13 cellular contexts compared by ENCODE assay signal in the genomic region with DNA sequence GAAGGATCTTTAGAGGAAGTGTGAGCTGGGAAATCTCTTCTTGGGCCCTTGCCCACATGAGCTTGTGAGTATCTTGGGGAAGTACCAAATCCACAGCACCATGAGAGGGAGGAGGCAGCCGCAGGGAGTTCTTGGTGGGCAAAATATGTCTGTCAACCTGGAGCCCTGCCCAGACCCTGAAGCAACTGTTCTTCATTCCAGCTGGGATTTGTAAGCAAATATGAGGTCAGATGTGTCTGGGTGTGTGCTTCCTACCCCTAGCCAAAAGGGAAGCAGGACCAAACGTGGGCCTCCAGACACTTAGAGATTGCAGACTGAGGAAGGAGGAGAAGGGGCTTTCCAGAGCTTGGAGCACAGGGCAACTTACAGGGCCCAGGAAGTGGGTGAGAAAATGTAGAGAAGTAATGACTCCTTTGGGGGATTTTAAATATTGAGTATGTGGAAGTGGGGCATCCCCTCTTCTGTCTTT. TPM values are rescaled to one million over a fixed set of nuclear protein-coding genes. Genes with fewer than 3 reads are reported as not detected.
A peak's percentile ranks its signal among the peaks of the same experiment; 100 is the strongest.
DNase-seq lines count a peak whose midpoint lies in the region; ATAC-seq and TF ChIP-seq lines count a peak whose summit lies in the region.
"Had no signal": no experiment of that assay in that cellular context is flagged by ENCODE, and none has a peak within 500 bp of the region (broad histone marks: within the 10 kb centered on the region; RNA-seq: fewer than 3 reads in every experiment).

No MANE protein-coding gene starts in this region.

- no peaks in the 10 kb centered on the region for H3K9me3 Mint-ChIP-seq in stimulated activated effector memory CD8-positive, alpha-beta T cell treated with anti-CD3 and anti-CD28 coated beads, Interleukin-12 subunit alpha, Interleukin-12 subunit beta, amount 100 ng/mL, for 72 hours
- peaks cover under 1 to 11% (median 4%) of the 10 kb centered on the region in 6 donors for H3K9me3 Mint-ChIP-seq in immature natural killer cell

- no peak overlapping the region for H3K27ac Mint-ChIP-seq in stimulated activated effector memory CD8-positive, alpha-beta T cell treated with anti-CD3 and anti-CD28 coated beads, Interleukin-12 subunit alpha, Interleukin-12 subunit beta, amount 100 ng/mL, for 72 hours
- no peak overlapping the region for H3K27ac Mint-ChIP-seq in immature natural killer cell

- no peaks in the 10 kb centered on the region for H3K27me3 ChIP-seq in heart right ventricle

- DNase-seq in GM12865 (ENCODE audit: low read depth) (peak; percentile 29), T1000 (lab: John Stamatoyannopoulos, UW) (peak; percentile 37), heart right ventricle (peak; percentile 63 to 71), immature natural killer cell (no peak), ACHN (no peak), NCI-H1417 treated with DMSO at 0.1 percent for 48 hours (lab: John Stamatoyannopoulos, UW) (no peak)
- DNase-seq in stimulated activated effector memory CD8-positive, alpha-beta T cell treated with anti-CD3 and anti-CD28 coated beads, Interleukin-12 subunit alpha, Interleukin-12 subunit beta, amount 100 ng/mL, for 72 hours (ENCODE audit: low spot score in 2 of 2), result peak in 1 of 2 donors; percentile 33
- DNase-seq: activated naive CD4-positive, alpha-beta T cell treated with Interleukin-2 at 50 U/mL for 16 hours; GDM1; NCI-H2029 treated with DMSO at 0.1 percent for 48 hours had no signal

- no peak overlapping the region for H3K4me3 Mint-ChIP-seq in stimulated activated effector memory CD8-positive, alpha-beta T cell treated with anti-CD3 and anti-CD28 coated beads, Interleukin-12 subunit alpha, Interleukin-12 subunit beta, amount 100 ng/mL, for 72 hours
- no peak overlapping the region for H3K4me3 Mint-ChIP-seq in immature natural killer cell

- peaks cover 5 to 35% (median 25%) of the 10 kb centered on the region in 9 donors for H3K4me1 ChIP-seq in heart right ventricle
- H3K4me1 ChIP-seq: prostate gland had no signal

- H3K9me3 ChIP-seq in heart right ventricle, result peaks cover 0 to 17% (median 8%) of the 10 kb centered on the region in 11 donors
- H3K9me3 ChIP-seq: prostate gland had no signal

- no peaks in the 10 kb centered on the region for H3K36me3 Mint-ChIP-seq in stimulated activated effector memory CD8-positive, alpha-beta T cell treated with anti-CD3 and anti-CD28 coated beads, Interleukin-12 subunit alpha, Interleukin-12 subunit beta, amount 100 ng/mL, for 72 hours
- peaks cover under 1 to 9% (median 1%) of the 10 kb centered on the region in 3 donors for H3K36me3 Mint-ChIP-seq in immature natural killer cell

- peak overlapping the region; percentile 28 to 72 (median 51) for H3K27ac ChIP-seq in heart right ventricle

- ATAC-seq in heart right ventricle, result peak; percentile 76 to 89 (median 82)
- peak; percentile 36 for ATAC-seq in stimulated activated effector memory CD8-positive, alpha-beta T cell treated with anti-CD3 and anti-CD28 coated beads, Interleukin-12 subunit alpha, Interleukin-12 subunit beta, amount 100 ng/mL, for 72 hours
- ATAC-seq in HG03442 (IDR thresholded peaks at IDR 0.05; ENCODE audit: unreplicated experiment), result no peak

- H3K4me3 ChIP-seq in GM12865 (ENCODE audit: low read depth, low read length) (no peak overlapping the region), heart right ventricle (no peak overlapping the region)
- H3K4me3 ChIP-seq: prostate gland had no signal

- H3K4me1 Mint-ChIP-seq in stimulated activated effector memory CD8-positive, alpha-beta T cell treated with anti-CD3 and anti-CD28 coated beads, Interleukin-12 subunit alpha, Interleukin-12 subunit beta, amount 100 ng/mL, for 72 hours, result no peaks in the 10 kb centered on the region
- H3K4me1 Mint-ChIP-seq in immature natural killer cell, result no peaks in the 10 kb centered on the region

- peaks cover 0 to 2% (median 1%) of the 10 kb centered on the region in 3 donors for H3K27me3 Mint-ChIP-seq in immature natural killer cell (ENCODE audit: low read depth in 3 of 3)

- in situ Hi-C loops in ACHN (cut with HindIII; ENCODE audit: low pct_ligation_motif_present, low pct_unique_long_range_greater_than_20kb, low sequenced_read_pairs), result no loop called here

- TF ChIP-seq CTCF in GM12865 (IDR thresholded peaks at IDR 0.05; ENCODE audit: insufficient read depth, low read depth, low read length, missing control alignments) (no peak), heart right ventricle (IDR thresholded peaks at IDR 0.05) (no peak)

- H3K36me3 ChIP-seq in heart right ventricle, result no peaks in the 10 kb centered on the region
- H3K36me3 ChIP-seq: prostate gland had no signal

- intact Hi-C loops in heart right ventricle (cut with DNase I), result loop anchor here in 1 of 10 donors (10.0 kb wide), 1 partner anchor 84 kb away; no protein-coding TSS in a partner anchor

- 32 to 51% methylated on average over 2 of the region's 2 CpGs for WGBS in heart right ventricle, 2 donors

RNA-seq across cellular contexts. Expression of a gene that starts 21.0 kb away (rescaled TPM):
- total RNA-seq in heart right ventricle, result 100 to 1,000 TPM; 364 to 568 (median 413) TPM
- 100 to 1,000 TPM; 139 to 202 TPM for polyA plus RNA-seq in heart right ventricle
- 1 to 10 TPM; 4.2 to 5.3 (median 5.1) TPM for polyA plus RNA-seq in immature natural killer cell

RNA-seq across cellular contexts. Expression of a gene that starts 21.1 kb away (rescaled TPM):
- 1 to 10 TPM; 3.9 to 7.8 (median 5.6) TPM for total RNA-seq in heart right ventricle
- polyA plus RNA-seq in heart right ventricle, result 1 to 10 TPM; 1.9 to 2.3 TPM
- polyA plus RNA-seq in immature natural killer cell, result 1 to 10 TPM in 2 of 3 donors, not detected in 1; 4.6 to 5.3 TPM

RNA-seq across cellular contexts. Expression of a gene that starts 41.9 kb away (rescaled TPM):
- not detected for total RNA-seq in heart right ventricle
- polyA plus RNA-seq in heart right ventricle, result not detected
- not detected for polyA plus RNA-seq in immature natural killer cell
- total RNA-seq: glomerular endothelial cell had no signal

Comparison
In these comparisons a context has a peak if more than half of its experiments do, and no peak if none do; other contexts are left out.
1. DNase-seq: peak in GM12865 (single experiment), T1000 (single experiment) and heart right ventricle (2 of 2); none in immature natural killer cell (0 of 3), ACHN (single experiment) and NCI-H1417 treated with DMSO at 0.1 percent for 48 hours (single experiment).
2. RNA of a gene that starts 21.0 kb away (polyA plus RNA-seq): 139 to 202 TPM in heart right ventricle; 4.2 to 5.3 TPM in immature natural killer cell; every median in the first group is over 10 times any median in the second.